1 cellular context compared by ENCODE assay signal in genomic region chr1:41668967-41669366, GRCh38.
TF ChIP-seq lines count a peak whose summit lies in the region.

No MANE protein-coding gene starts in this region.

TF ChIP-seq in WTC11, 78 proteins besides CTCF, POLR2A, EP300 and RAD21:
- TF ChIP-seq MYBL2 (CRISPR knock-in tag; IDR thresholded peaks at IDR 0.05): no peak
- no peak for TF ChIP-seq ZBTB43 (CRISPR knock-in tag; IDR thresholded peaks at IDR 0.05)
- no peak for TF ChIP-seq ZNF281 (CRISPR knock-in tag; IDR thresholded peaks at IDR 0.05)
- no peak for TF ChIP-seq CREB1 (CRISPR knock-in tag; IDR thresholded peaks at IDR 0.05)
- no peak for TF ChIP-seq TCF7 (CRISPR knock-in tag; IDR thresholded peaks at IDR 0.05; ENCODE audit: low read depth)
- TF ChIP-seq MAX (CRISPR knock-in tag; IDR thresholded peaks at IDR 0.05): no peak
- no peak for TF ChIP-seq E2F5 (CRISPR knock-in tag; IDR thresholded peaks at IDR 0.05)
- no peak for TF ChIP-seq ZNF263 (CRISPR knock-in tag; IDR thresholded peaks at IDR 0.05; ENCODE audit: low read depth)
- no peak for TF ChIP-seq FOXK1 (CRISPR knock-in tag; IDR thresholded peaks at IDR 0.05)
